In the genomic region with DNA sequence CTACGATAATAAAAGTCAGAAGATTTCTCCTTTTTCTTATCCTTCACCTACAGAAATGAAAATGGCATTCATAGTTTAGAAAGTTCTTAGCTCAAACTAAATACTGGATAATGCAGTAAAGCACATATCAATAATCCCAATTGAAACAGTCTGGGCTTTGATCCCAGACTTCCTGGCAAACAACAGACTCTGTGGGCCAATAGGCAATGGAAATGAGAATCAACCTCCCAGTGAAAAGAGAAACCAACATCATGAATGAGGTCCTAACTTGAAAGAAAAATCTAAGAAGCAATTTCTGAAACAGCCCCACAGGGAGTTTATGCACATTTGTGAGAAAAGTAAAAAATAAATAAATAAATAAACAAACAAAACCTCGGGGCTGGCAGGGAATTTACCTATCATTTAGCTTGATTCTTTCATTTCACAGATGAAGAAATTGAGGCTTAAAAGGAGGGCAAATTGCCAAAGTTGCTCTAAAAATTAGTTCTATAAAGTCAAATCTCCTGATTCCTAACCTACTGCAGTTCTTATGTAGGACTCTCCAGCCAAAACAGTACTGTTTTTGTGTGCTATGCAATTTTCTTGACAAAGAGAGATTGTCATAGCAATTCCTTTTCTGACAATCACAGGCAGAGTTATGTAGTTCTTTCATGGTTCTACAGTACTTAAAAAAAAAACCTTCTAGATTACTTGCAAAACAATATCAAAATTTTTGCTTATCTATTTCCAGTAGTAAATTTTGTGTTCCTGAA, we compare ENCODE assay signal across 16 cellular contexts.
"Had no signal": no experiment of that assay in that cellular context is flagged by ENCODE, and none has a peak within 500 bp of the region (broad histone marks: within the 10 kb centered on the region; RNA-seq: fewer than 3 reads in every experiment).

No MANE protein-coding gene starts in this region.

- H3K36me3 Mint-ChIP-seq: naive B cell had no signal

- H3K27me3 Mint-ChIP-seq: naive B cell had no signal

- ATAC-seq: activated CD4-positive, CD25-positive, alpha-beta regulatory T cell treated with anti-CD3 and anti-CD28 coated beads, Interleukin-2, amount 50 U/mL, for 24 hours; heart right ventricle; left cardiac atrium; pancreas had no signal

- H3K4me1 Mint-ChIP-seq: naive B cell had no signal

- H3K4me1 ChIP-seq: heart right ventricle, pancreas, vagina had no signal

- FAIRE-seq: colon, TTC549 had no signal

- H3K9me3 Mint-ChIP-seq: activated T-helper 1 cell treated with anti-CD3 and anti-CD28 coated beads, Interleukin-12 subunit alpha, Interleukin-12 subunit beta, Interleukin-2, Interleukin-4 antibody, amounts not matched to agents 30 ng/mL and 10 ng/mL and 1 ng/mL, durations not matched to agents 14 hours and 24 hours and 36 hours; naive B cell had no signal

- H3K27ac ChIP-seq: heart right ventricle, pancreas, skin epidermis, transverse colon, vagina had no signal

- H3K27ac Mint-ChIP-seq: activated T-helper 1 cell treated with anti-CD3 and anti-CD28 coated beads, Interleukin-12 subunit alpha, Interleukin-12 subunit beta, Interleukin-2, Interleukin-4 antibody, amounts not matched to agents 30 ng/mL and 10 ng/mL and 1 ng/mL, durations not matched to agents 14 hours and 24 hours and 36 hours; naive B cell had no signal

- H3K36me3 ChIP-seq: heart right ventricle, pancreas, transverse colon, vagina had no signal

- H3K27me3 ChIP-seq: heart right ventricle, pancreas, transverse colon, vagina had no signal

- H3K4me3 Mint-ChIP-seq: activated T-helper 1 cell treated with anti-CD3 and anti-CD28 coated beads, Interleukin-12 subunit alpha, Interleukin-12 subunit beta, Interleukin-2, Interleukin-4 antibody, amounts not matched to agents 30 ng/mL and 10 ng/mL and 1 ng/mL, durations not matched to agents 14 hours and 24 hours and 36 hours; naive B cell had no signal

- DNase-seq: activated naive CD4-positive, alpha-beta T cell; heart right ventricle; left cardiac atrium; naive B cell; pancreas; stimulated activated CD4-positive, alpha-beta T cell treated with anti-CD3 and anti-CD28 coated beads, Interleukin-15, amount 100 ng/mL, for 24 hours; stimulated activated CD4-positive, alpha-beta T cell treated with anti-CD3 and anti-CD28 coated beads, Interleukin-4, amount 100 ng/mL, for 24 hours; stimulated activated naive CD4-positive, alpha-beta T cell; T-helper 2 cell; transverse colon had no signal

- H3K9me3 ChIP-seq: heart right ventricle, transverse colon, vagina had no signal

- H3K4me3 ChIP-seq: heart right ventricle, pancreas, skin epidermis, transverse colon, vagina had no signal
